Comparison of ENCODE assay signal across 28 cellular contexts in the genomic region with DNA sequence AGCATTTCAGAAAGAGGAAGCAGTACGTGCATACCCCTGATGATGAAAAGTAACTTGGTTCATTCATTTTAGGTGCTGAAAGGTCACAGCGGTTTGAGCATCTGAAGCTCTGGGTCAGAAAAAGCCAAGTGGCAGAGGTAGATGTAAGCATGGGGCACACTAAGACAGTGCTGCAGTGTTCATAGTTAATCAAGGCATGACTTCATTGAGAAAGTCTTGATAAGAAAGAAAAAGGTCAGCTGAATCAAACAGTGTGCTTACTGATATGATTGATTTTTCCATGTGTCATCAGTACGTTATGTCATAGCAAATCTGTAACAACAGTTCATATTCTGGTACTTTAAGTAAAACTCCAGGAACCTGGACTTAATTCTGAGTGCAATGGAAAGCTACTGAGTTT.
"Had no signal": no experiment of that assay in that cellular context is flagged by ENCODE, and none has a peak within 500 bp of the region (broad histone marks: within the 10 kb centered on the region; RNA-seq: fewer than 3 reads in every experiment).

No MANE protein-coding gene starts in this region.

- H3K4me1 ChIP-seq: adrenal gland, gastrocnemius medialis, left lung, lower lobe of right lung, neural progenitor cell, spleen, testis had no signal

- H3K4me3 ChIP-seq: adrenal gland, coronary artery, gastrocnemius medialis, left lung, lower lobe of right lung, neural progenitor cell, spleen, testis, transverse colon had no signal

- H3K36me3 ChIP-seq: adrenal gland, brain microvascular endothelial cell, gastrocnemius medialis, left lung, lower lobe of right lung, neural progenitor cell, spleen, transverse colon had no signal

- FAIRE-seq: islet of Langerhans had no signal

- H3K27me3 ChIP-seq: adrenal gland, brain microvascular endothelial cell, gastrocnemius medialis, left lung, neural progenitor cell, spleen, testis, transverse colon had no signal

- DNase-seq: activated CD4-positive, alpha-beta T cell treated with anti-CD3 and anti-CD28 coated beads for 48 hours; activated CD4-positive, alpha-beta T cell treated with anti-CD3 and anti-CD28 coated beads, Interleukin-2, amount 50 U/mL, for 48 hours; activated CD8-positive, alpha-beta memory T cell treated with anti-CD3 and anti-CD28 coated beads for 24 hours; activated effector memory CD4-positive, alpha-beta T cell treated with anti-CD3 and anti-CD28 coated beads, Interleukin-2, amount 50 U/mL, for 16 hours; activated naive CD4-positive, alpha-beta T cell treated with anti-CD3 and anti-CD28 coated beads for 36 hours; activated naive CD8-positive, alpha-beta T cell treated with anti-CD3 and anti-CD28 coated beads for 36 hours; adrenal gland; aorta; brain microvascular endothelial cell; effector memory CD8-positive, alpha-beta T cell; erythroblast; gastrocnemius medialis; glutamatergic neuron; left lung; lower lobe of right lung; mesenchymal stem cell; natural killer cell; occipital lobe; right cardiac atrium; spleen; stimulated activated naive CD4-positive, alpha-beta T cell treated with Interleukin-2 at 50 U/mL for 16 hours; testis; transverse colon had no signal

- H3K4me2 ChIP-seq: neural progenitor cell had no signal

- H3K27ac ChIP-seq: adrenal gland, brain microvascular endothelial cell, coronary artery, gastrocnemius medialis, left lung, lower lobe of right lung, neural progenitor cell, spleen, testis, transverse colon, VCaP had no signal

- H3K36me3 Mint-ChIP-seq: activated naive CD8-positive, alpha-beta T cell treated with anti-CD3 and anti-CD28 coated beads for 36 hours; natural killer cell; neural progenitor cell had no signal

- H3K27me3 Mint-ChIP-seq: activated naive CD8-positive, alpha-beta T cell treated with anti-CD3 and anti-CD28 coated beads for 36 hours; effector memory CD8-positive, alpha-beta T cell had no signal

- H3K4me1 Mint-ChIP-seq: activated naive CD8-positive, alpha-beta T cell treated with anti-CD3 and anti-CD28 coated beads for 36 hours; natural killer cell; neural progenitor cell had no signal

- ATAC-seq: effector memory CD8-positive, alpha-beta T cell; gastrocnemius medialis; natural killer cell had no signal

- H3K9me3 ChIP-seq: adrenal gland, gastrocnemius medialis, left lung, lower lobe of right lung, spleen, testis, transverse colon had no signal

- H3K4me3 Mint-ChIP-seq: activated naive CD4-positive, alpha-beta T cell treated with anti-CD3 and anti-CD28 coated beads for 36 hours; activated naive CD8-positive, alpha-beta T cell treated with anti-CD3 and anti-CD28 coated beads for 36 hours; activated T-helper 1 cell treated with anti-CD3 and anti-CD28 coated beads, Interleukin-12 subunit alpha, Interleukin-12 subunit beta, Interleukin-2, Interleukin-4 antibody, amounts not matched to agents 30 ng/mL and 10 ng/mL and 1 ng/mL, durations not matched to agents 14 hours and 24 hours and 36 hours; effector memory CD8-positive, alpha-beta T cell; natural killer cell; neural progenitor cell had no signal

- H3K9me3 Mint-ChIP-seq: activated naive CD4-positive, alpha-beta T cell treated with anti-CD3 and anti-CD28 coated beads for 36 hours; activated naive CD8-positive, alpha-beta T cell treated with anti-CD3 and anti-CD28 coated beads for 36 hours; activated T-helper 1 cell treated with anti-CD3 and anti-CD28 coated beads, Interleukin-12 subunit alpha, Interleukin-12 subunit beta, Interleukin-2, Interleukin-4 antibody, amounts not matched to agents 30 ng/mL and 10 ng/mL and 1 ng/mL, durations not matched to agents 14 hours and 24 hours and 36 hours; neural progenitor cell had no signal

- H3K9ac ChIP-seq: neural progenitor cell had no signal

- H3K27ac Mint-ChIP-seq: activated naive CD4-positive, alpha-beta T cell treated with anti-CD3 and anti-CD28 coated beads for 36 hours; activated naive CD8-positive, alpha-beta T cell treated with anti-CD3 and anti-CD28 coated beads for 36 hours; activated T-helper 1 cell treated with anti-CD3 and anti-CD28 coated beads, Interleukin-12 subunit alpha, Interleukin-12 subunit beta, Interleukin-2, Interleukin-4 antibody, amounts not matched to agents 30 ng/mL and 10 ng/mL and 1 ng/mL, durations not matched to agents 14 hours and 24 hours and 36 hours; effector memory CD8-positive, alpha-beta T cell; natural killer cell; neural progenitor cell had no signal

- H2AFZ ChIP-seq: neural progenitor cell had no signal
